Comparison of ENCODE assay signal across 8 cellular contexts in the genomic region with DNA sequence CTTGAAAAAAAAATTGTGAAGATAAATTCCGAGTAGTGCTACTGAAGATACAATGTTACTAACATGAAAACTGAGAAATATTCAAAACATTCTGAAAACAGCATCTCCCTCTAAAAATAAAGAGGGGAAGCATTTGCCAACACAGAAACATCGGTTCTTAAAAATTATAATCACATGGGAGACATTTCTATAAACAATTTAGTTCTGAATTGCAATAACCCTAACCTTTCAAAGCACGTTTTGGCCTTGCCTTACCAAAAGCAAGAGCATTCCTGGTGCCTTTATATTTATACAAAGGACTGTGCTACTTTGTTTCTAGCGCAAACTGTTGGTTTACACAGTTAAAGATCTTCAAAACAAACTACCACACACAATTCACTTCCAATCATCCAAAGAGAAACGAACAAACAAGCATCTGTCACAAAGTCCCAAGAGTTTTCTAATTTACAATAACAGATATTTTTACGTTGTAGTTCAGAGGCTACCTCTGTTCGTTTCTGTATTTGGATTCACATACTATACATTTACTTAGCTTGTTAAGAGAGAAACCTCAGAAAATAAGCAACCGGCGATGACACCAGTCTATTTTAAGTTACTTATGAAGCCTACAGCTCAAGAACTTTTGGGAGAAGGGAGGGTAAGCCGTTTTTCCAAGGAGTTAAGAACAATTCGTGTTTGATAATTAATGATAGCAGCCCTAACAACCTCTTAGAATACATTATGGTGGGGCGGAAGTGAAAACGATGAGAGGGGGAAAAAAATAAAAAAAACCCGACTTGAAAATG. TPM values are rescaled to one million over a fixed set of nuclear protein-coding genes. Genes with fewer than 3 reads are reported as not detected.
DNase-seq lines count a peak whose midpoint lies in the region; ATAC-seq and TF ChIP-seq lines count a peak whose summit lies in the region.

No MANE protein-coding gene starts in this region.

- no peaks in the 10 kb centered on the region for H3K9me3 Mint-ChIP-seq in activated CD4-positive, alpha-beta T cell treated with anti-CD3 and anti-CD28 coated beads, Interleukin-2, amount 10 ng/mL, durations not matched to agents 7 days and 5 days
- H3K9me3 Mint-ChIP-seq in activated naive CD8-positive, alpha-beta T cell treated with anti-CD3 and anti-CD28 coated beads, Interleukin-2, amount 50 U/mL, for 24 hours = no peaks in the 10 kb centered on the region

- H3K27me3 ChIP-seq in layer of hippocampus (ENCODE audit: control insufficient read depth, insufficient read depth, low read length) = no peaks in the 10 kb centered on the region
- H3K27me3 ChIP-seq in thoracic aorta (replicated peaks; ENCODE audit: insufficient read depth) = no peaks in the 10 kb centered on the region

- peak overlapping the region; percentile 35 for H3K27ac ChIP-seq in layer of hippocampus (ENCODE audit: low read depth, low read length)
- peak overlapping the region; percentile 95 to 99 for H3K27ac ChIP-seq in thoracic aorta

- peaks cover 10% of the 10 kb centered on the region for H3K36me3 Mint-ChIP-seq in activated CD4-positive, alpha-beta T cell treated with anti-CD3 and anti-CD28 coated beads, Interleukin-2, amount 10 ng/mL, durations not matched to agents 7 days and 5 days (ENCODE audit: low read depth)
- H3K36me3 Mint-ChIP-seq in activated naive CD8-positive, alpha-beta T cell treated with anti-CD3 and anti-CD28 coated beads, Interleukin-2, amount 50 U/mL, for 24 hours (ENCODE audit: low read depth) = no peaks in the 10 kb centered on the region

- H3K27me3 Mint-ChIP-seq in activated CD4-positive, alpha-beta T cell treated with anti-CD3 and anti-CD28 coated beads, Interleukin-2, amount 10 ng/mL, durations not matched to agents 7 days and 5 days = peaks cover 9% of the 10 kb centered on the region
- peaks cover 5% of the 10 kb centered on the region for H3K27me3 Mint-ChIP-seq in activated naive CD8-positive, alpha-beta T cell treated with anti-CD3 and anti-CD28 coated beads, Interleukin-2, amount 50 U/mL, for 24 hours

- CTCF ChIA-PET in activated CD4-positive, alpha-beta T cell treated with anti-CD3 and anti-CD28 coated beads, Interleukin-2, amount 10 ng/mL, durations not matched to agents 7 days and 5 days (lab: Charles Lee) = interaction anchor here (0.5 kb wide), 1 partner anchor 184 kb away, joined by 4 read pairs; no protein-coding TSS in a partner anchor

- no peak for TF ChIP-seq CTCF in thoracic aorta (IDR thresholded peaks at IDR 0.05)

- no peak for ATAC-seq in activated naive CD8-positive, alpha-beta T cell treated with anti-CD3 and anti-CD28 coated beads, Interleukin-2, amount 50 U/mL, for 24 hours
- ATAC-seq in thoracic aorta (ENCODE audit: insufficient number of reproducible peaks, low FRiP score, low read depth) (no peak), HG02852 (IDR thresholded peaks at IDR 0.05; ENCODE audit: unreplicated experiment) (no peak), GM19023 (IDR thresholded peaks at IDR 0.05; ENCODE audit: unreplicated experiment) (no peak)

- peak overlapping the region; percentile 96 for H3K4me3 Mint-ChIP-seq in activated CD4-positive, alpha-beta T cell treated with anti-CD3 and anti-CD28 coated beads, Interleukin-2, amount 10 ng/mL, durations not matched to agents 7 days and 5 days
- peak overlapping the region; percentile 99 for H3K4me3 Mint-ChIP-seq in activated naive CD8-positive, alpha-beta T cell treated with anti-CD3 and anti-CD28 coated beads, Interleukin-2, amount 50 U/mL, for 24 hours

- no peak for DNase-seq in activated CD4-positive, alpha-beta T cell treated with anti-CD3 and anti-CD28 coated beads, Interleukin-2, amount 10 ng/mL, durations not matched to agents 7 days and 5 days
- no peak for DNase-seq in activated CD4-positive, alpha-beta T cell treated with anti-CD3 and anti-CD28 coated beads for 48 hours
- DNase-seq in activated naive CD8-positive, alpha-beta T cell treated with anti-CD3 and anti-CD28 coated beads, Interleukin-2, amount 50 U/mL, for 24 hours = no peak
- DNase-seq in thoracic aorta (ENCODE audit: low spot score) = no peak
- DNase-seq in iPS-NIHi7 (ENCODE audit: extremely low spot score) = no peak

- POLR2A ChIA-PET in activated CD4-positive, alpha-beta T cell treated with anti-CD3 and anti-CD28 coated beads, Interleukin-2, amount 10 ng/mL, durations not matched to agents 7 days and 5 days (lab: Charles Lee) = interaction anchor here (0.6 kb wide), 1 partner anchor 119 kb away, joined by 5 read pairs; no protein-coding TSS in a partner anchor

- no peaks in the 10 kb centered on the region for H3K36me3 ChIP-seq in thoracic aorta

- peak overlapping the region; percentile 96 for H3K4me3 ChIP-seq in thoracic aorta

- H3K9me3 ChIP-seq in thoracic aorta = no peaks in the 10 kb centered on the region

- H3K27ac Mint-ChIP-seq in activated CD4-positive, alpha-beta T cell treated with anti-CD3 and anti-CD28 coated beads, Interleukin-2, amount 10 ng/mL, durations not matched to agents 7 days and 5 days = peak overlapping the region; percentile 94
- H3K27ac Mint-ChIP-seq in activated naive CD8-positive, alpha-beta T cell treated with anti-CD3 and anti-CD28 coated beads, Interleukin-2, amount 50 U/mL, for 24 hours = peak overlapping the region; percentile 99

- H3K4me1 ChIP-seq in thoracic aorta (ENCODE audit: control insufficient read depth in 1 of 2, low read depth in 2 of 2) = peaks cover 32% of the 10 kb centered on the region in 2 donors

- H3K4me1 Mint-ChIP-seq in activated CD4-positive, alpha-beta T cell treated with anti-CD3 and anti-CD28 coated beads, Interleukin-2, amount 10 ng/mL, durations not matched to agents 7 days and 5 days = peaks cover 41% of the 10 kb centered on the region
- H3K4me1 Mint-ChIP-seq in activated naive CD8-positive, alpha-beta T cell treated with anti-CD3 and anti-CD28 coated beads, Interleukin-2, amount 50 U/mL, for 24 hours = peaks cover 48% of the 10 kb centered on the region

RNA-seq across cellular contexts. Expression of gene ABI1, which starts 1.3 kb away (rescaled TPM):
- 10 to 100 TPM; 59.7 to 65.2 TPM for total RNA-seq in activated CD4-positive, alpha-beta T cell treated with anti-CD3 and anti-CD28 coated beads, Interleukin-2, amount 10 ng/mL, durations not matched to agents 7 days and 5 days
- total RNA-seq in thoracic aorta = 10 to 100 TPM; 43.3 to 50.5 TPM
